20 cellular contexts compared by ENCODE assay signal in genomic region chr12:128684357-128684756, GRCh38.
"Had no signal": no experiment of that assay in that cellular context is flagged by ENCODE, and none has a peak within 500 bp of the region (broad histone marks: within the 10 kb centered on the region; RNA-seq: fewer than 3 reads in every experiment).

No MANE protein-coding gene starts in this region.

- DNase-seq: activated CD4-positive, alpha-beta memory T cell treated with anti-CD3 and anti-CD28 coated beads, Interleukin-2, amount 10 ng/mL, durations not matched to agents 7 days and 5 days; activated CD4-positive, alpha-beta T cell treated with anti-CD3 and anti-CD28 coated beads for 4 hours; activated naive CD4-positive, alpha-beta T cell treated with anti-CD3 and anti-CD28 coated beads, Interleukin-2, amount 50 U/mL, for 16 hours; activated T-cell treated with anti-CD3 and anti-CD28 coated beads, Interleukin-2, amount 50 U/mL, for 24 hours; central memory CD4-positive, alpha-beta T cell; cortex of kidney; effector CD8-positive, alpha-beta T cell; foreskin keratinocyte; islet precursor cell; mucosa of descending colon; naive thymus-derived CD4-positive, alpha-beta T cell; psoas muscle; right lobe of liver; stimulated activated naive CD8-positive, alpha-beta T cell treated with anti-CD3 and anti-CD28 coated beads, Interleukin-15, Interleukin-2, amounts not matched to agents 100 U/mL and 50 U/mL, for 24 hours; SW 1271 had no signal

- H3K9me3 ChIP-seq: mucosa of descending colon, neutrophil, psoas muscle, right lobe of liver, thoracic aorta had no signal

- H3K4me3 Mint-ChIP-seq: activated CD4-positive, alpha-beta memory T cell treated with anti-CD3 and anti-CD28 coated beads, Interleukin-2, amount 10 ng/mL, durations not matched to agents 7 days and 5 days; activated T-cell treated with anti-CD3 and anti-CD28 coated beads, Interleukin-2, amount 50 U/mL, for 24 hours; naive thymus-derived CD4-positive, alpha-beta T cell; WTC11 had no signal

- H3K27me3 Mint-ChIP-seq: activated CD4-positive, alpha-beta memory T cell treated with anti-CD3 and anti-CD28 coated beads, Interleukin-2, amount 10 ng/mL, durations not matched to agents 7 days and 5 days; activated T-cell treated with anti-CD3 and anti-CD28 coated beads, Interleukin-2, amount 50 U/mL, for 24 hours had no signal

- H3K36me3 ChIP-seq: neutrophil, right lobe of liver, thoracic aorta had no signal

- H3K4me3 ChIP-seq: mucosa of descending colon, psoas muscle, right lobe of liver, smooth muscle cell, thoracic aorta had no signal

- H3K27me3 ChIP-seq: foreskin keratinocyte, neutrophil, right lobe of liver had no signal

- ATAC-seq: foreskin keratinocyte; left lobe of liver; mucosa of descending colon; naive thymus-derived CD4-positive, alpha-beta T cell; psoas muscle; right lobe of liver; stimulated activated naive CD8-positive, alpha-beta T cell treated with anti-CD3 and anti-CD28 coated beads, Interleukin-15, Interleukin-2, amounts not matched to agents 100 U/mL and 50 U/mL, for 24 hours; WTC11 had no signal

- H3K27ac Mint-ChIP-seq: activated CD4-positive, alpha-beta memory T cell treated with anti-CD3 and anti-CD28 coated beads, Interleukin-2, amount 10 ng/mL, durations not matched to agents 7 days and 5 days; activated T-cell treated with anti-CD3 and anti-CD28 coated beads, Interleukin-2, amount 50 U/mL, for 24 hours; naive thymus-derived CD4-positive, alpha-beta T cell; WTC11 had no signal

- H3K27ac ChIP-seq: foreskin keratinocyte, neutrophil, psoas muscle, right lobe of liver, thoracic aorta had no signal

- H3K9me3 Mint-ChIP-seq: activated T-cell treated with anti-CD3 and anti-CD28 coated beads, Interleukin-2, amount 50 U/mL, for 24 hours had no signal

- H3K4me1 Mint-ChIP-seq: activated CD4-positive, alpha-beta memory T cell treated with anti-CD3 and anti-CD28 coated beads, Interleukin-2, amount 10 ng/mL, durations not matched to agents 7 days and 5 days; naive thymus-derived CD4-positive, alpha-beta T cell; WTC11 had no signal
